24 cellular contexts compared by ENCODE assay signal in the genomic region with DNA sequence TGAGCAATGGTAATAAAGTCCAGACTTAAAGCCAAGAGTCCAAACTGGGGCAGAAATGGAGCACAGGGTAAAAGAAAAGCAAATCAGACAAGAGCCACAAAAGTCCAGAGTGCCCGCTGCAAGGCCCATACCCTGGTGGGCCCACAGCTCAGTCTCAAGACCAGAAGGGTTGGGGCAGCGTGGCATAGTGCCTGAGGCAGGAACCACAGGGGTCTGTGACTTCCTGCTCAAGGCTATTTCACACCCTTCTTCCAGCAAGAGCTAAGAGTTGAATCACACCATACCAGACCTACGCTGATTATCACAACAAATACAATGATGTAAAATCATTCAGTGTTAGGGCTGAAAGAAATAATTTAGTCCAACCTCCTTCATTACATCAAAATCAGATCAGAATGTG. TPM values are rescaled to one million over a fixed set of nuclear protein-coding genes. Genes with fewer than 3 reads are reported as not detected.
"Had no signal": no experiment of that assay in that cellular context is flagged by ENCODE, and none has a peak within 500 bp of the region (broad histone marks: within the 10 kb centered on the region; RNA-seq: fewer than 3 reads in every experiment).

No MANE protein-coding gene starts in this region.

- DNase-seq: colonic mucosa; dermis blood vessel endothelial cell; erythroblast; head of caudate nucleus; natural killer cell; nucleus accumbens; pancreas; right cardiac atrium; stimulated activated CD4-positive, alpha-beta T cell treated with anti-CD3 and anti-CD28 coated beads, Interleukin-4, amount 100 ng/mL, for 24 hours; stimulated activated naive B cell treated with anti-CD40 and anti-IgM and Interleukin-4, amounts not matched to agents 10 μg/mL and 1 μg/mL and 100 μg/mL, for 72 hours; stimulated activated naive CD8-positive, alpha-beta T cell treated with anti-CD3 and anti-CD28 coated beads, Interleukin-15, amount 100 ng/mL, for 72 hours; testis; upper lobe of right lung had no signal

- H3K4me1 ChIP-seq: colonic mucosa, pancreas, testis, tibial nerve, upper lobe of right lung, vagina had no signal

- H3K4me1 Mint-ChIP-seq: natural killer cell; neural crest cell; stimulated activated naive B cell treated with anti-CD40 and anti-IgM and Interleukin-4, amounts not matched to agents 10 μg/mL and 1 μg/mL and 100 μg/mL, for 72 hours; stimulated activated naive CD8-positive, alpha-beta T cell treated with anti-CD3 and anti-CD28 coated beads, Interleukin-15, amount 100 ng/mL, for 72 hours had no signal

- H3K36me3 ChIP-seq: colonic mucosa, pancreas, tibial nerve, upper lobe of right lung, vagina had no signal

- H3K79me2 ChIP-seq: hepatocyte had no signal

- H3K9me3 ChIP-seq: colonic mucosa, mucosa of descending colon, pancreas, testis, upper lobe of right lung, vagina had no signal

- H3K4me3 ChIP-seq: colonic mucosa, hepatocyte, mucosa of descending colon, pancreas, smooth muscle cell, testis, tibial nerve, upper lobe of right lung, vagina had no signal

- H3K27me3 ChIP-seq: colonic mucosa, hepatocyte, testis, tibial nerve, upper lobe of right lung, vagina had no signal

- H3K9me3 Mint-ChIP-seq: natural killer cell; neural crest cell; stimulated activated naive CD8-positive, alpha-beta T cell treated with anti-CD3 and anti-CD28 coated beads, Interleukin-15, amount 100 ng/mL, for 72 hours had no signal

- ATAC-seq: natural killer cell; pancreas; right cardiac atrium; stimulated activated naive B cell treated with anti-CD40 and anti-IgM and Interleukin-4, amounts not matched to agents 10 μg/mL and 1 μg/mL and 100 μg/mL, for 72 hours; stimulated activated naive CD8-positive, alpha-beta T cell treated with anti-CD3 and anti-CD28 coated beads, Interleukin-15, amount 100 ng/mL, for 72 hours had no signal

- FAIRE-seq: endothelial cell of umbilical vein, pancreas had no signal

- H3K36me3 Mint-ChIP-seq: natural killer cell; stimulated activated naive B cell treated with anti-CD40 and anti-IgM and Interleukin-4, amounts not matched to agents 10 μg/mL and 1 μg/mL and 100 μg/mL, for 72 hours had no signal

- H2AFZ ChIP-seq: hepatocyte had no signal

- H3K4me3 Mint-ChIP-seq: natural killer cell; neural crest cell; stimulated activated naive B cell treated with anti-CD40 and anti-IgM and Interleukin-4, amounts not matched to agents 10 μg/mL and 1 μg/mL and 100 μg/mL, for 72 hours; stimulated activated naive CD8-positive, alpha-beta T cell treated with anti-CD3 and anti-CD28 coated beads, Interleukin-15, amount 100 ng/mL, for 72 hours had no signal

- H3K27ac ChIP-seq: colonic mucosa, pancreas, testis, tibial nerve, upper lobe of right lung, vagina had no signal

- H3K27ac Mint-ChIP-seq: natural killer cell; progenitor cell of endocrine pancreas; stimulated activated naive B cell treated with anti-CD40 and anti-IgM and Interleukin-4, amounts not matched to agents 10 μg/mL and 1 μg/mL and 100 μg/mL, for 72 hours; stimulated activated naive CD8-positive, alpha-beta T cell treated with anti-CD3 and anti-CD28 coated beads, Interleukin-15, amount 100 ng/mL, for 72 hours had no signal

RNA-seq across cellular contexts. Expression of gene ST8SIA2, which starts 27.9 kb away (rescaled TPM):
- total RNA-seq: liver, mesenteric fat pad, natural killer cell, subcutaneous adipose tissue, tibial nerve, upper lobe of right lung, vagina had no signal
- polyA plus RNA-seq: liver had no signal
